In the genomic region with DNA sequence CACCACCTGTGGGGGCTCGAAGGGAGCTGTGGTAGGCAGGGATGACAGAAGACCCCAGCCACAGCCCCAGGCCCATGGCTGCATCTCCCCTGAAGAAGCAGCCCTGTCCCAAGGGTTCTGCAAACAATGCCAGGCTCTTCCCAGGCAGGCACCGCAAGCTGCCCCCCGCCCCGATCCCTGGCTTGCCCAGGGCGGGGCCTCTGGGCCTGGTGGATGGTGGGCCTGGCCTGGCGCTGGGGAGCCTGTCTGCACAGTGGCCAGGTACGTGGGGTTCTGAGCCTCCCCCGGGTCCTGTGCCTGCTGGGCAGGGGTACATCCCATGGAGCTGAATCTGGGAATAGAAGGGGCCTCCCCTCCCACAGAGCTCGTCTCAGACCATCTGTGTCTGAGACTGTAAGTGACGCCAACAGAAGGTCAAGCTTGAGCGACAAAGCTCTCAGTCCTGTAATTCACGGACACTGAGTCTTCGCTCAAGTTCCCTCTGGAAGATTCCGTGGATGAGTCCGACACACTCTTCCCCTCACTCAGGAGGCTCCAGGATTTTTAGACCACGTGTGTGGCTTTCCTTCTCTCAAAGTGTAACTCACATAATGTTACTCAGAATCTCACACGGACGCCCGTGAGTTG, we compare ENCODE assay signal across 18 cellular contexts. TPM values are rescaled to one million over a fixed set of nuclear protein-coding genes. Genes with fewer than 3 reads are reported as not detected.
DNase-seq lines count a peak whose midpoint lies in the region; ATAC-seq and TF ChIP-seq lines count a peak whose summit lies in the region.
"Had no signal": no experiment of that assay in that cellular context is flagged by ENCODE, and none has a peak within 500 bp of the region (broad histone marks: within the 10 kb centered on the region; RNA-seq: fewer than 3 reads in every experiment).

No MANE protein-coding gene starts in this region.

- WGBS in testis, 2 donors: 59 to 79% methylated on average over 11 to 19 of the region's 19 CpGs

- H4K20me1 ChIP-seq in BLaER1: peaks cover 82% of the 10 kb centered on the region

- peaks cover 17% of the 10 kb centered on the region for H3K36me3 Mint-ChIP-seq in Calu3 (ENCODE audit: insufficient read depth, unreplicated experiment)
- H3K36me3 Mint-ChIP-seq: CD8-positive, alpha-beta T cell had no signal

- H3K4me1 ChIP-seq in BLaER1 (peaks cover 95% of the 10 kb centered on the region), testis (peaks cover 43% of the 10 kb centered on the region)
- H3K4me1 ChIP-seq: HAP-1 had no signal

- H3K27ac ChIP-seq in BLaER1: no peak overlapping the region
- peak overlapping the region; percentile 16 for H3K27ac ChIP-seq in WERI-Rb-1
- H3K27ac ChIP-seq in testis: peak overlapping the region; percentile 59 to 68
- H3K27ac ChIP-seq: 22Rv1, A549, HL-60 had no signal

- H3K9me3 ChIP-seq in BLaER1 (no peaks in the 10 kb centered on the region), WERI-Rb-1 (ENCODE audit: severe bottlenecking) (no peaks in the 10 kb centered on the region), testis (no peaks in the 10 kb centered on the region)
- H3K9me3 ChIP-seq: A549, HAP-1 had no signal

- H3K27me3 ChIP-seq in BLaER1: peaks cover 71% of the 10 kb centered on the region
- no peaks in the 10 kb centered on the region for H3K27me3 ChIP-seq in WERI-Rb-1 (ENCODE audit: insufficient read depth, low read depth, severe bottlenecking)
- no peaks in the 10 kb centered on the region for H3K27me3 ChIP-seq in testis

- H3K4me2 ChIP-seq in BLaER1: peak overlapping the region; percentile 75
- H3K4me2 ChIP-seq: A549 had no signal

- BruUV-seq in Calu3 (replicated peaks; lab: Mats Ljungman, UMichigan): no TSS peak

- no peak for TF ChIP-seq CTCF in WERI-Rb-1 (IDR thresholded peaks at IDR 0.05; ENCODE audit: low read depth, low read length)
- no peak for TF ChIP-seq CTCF in testis (IDR thresholded peaks at IDR 0.05)
- TF ChIP-seq CTCF in Calu3 (IDR thresholded peaks at IDR 0.05; ENCODE audit: unreplicated experiment): no peak

- no peak overlapping the region for H3K9ac ChIP-seq in BLaER1

- no peak for ATAC-seq in GM21528 (IDR thresholded peaks at IDR 0.05; ENCODE audit: low FRiP score, unreplicated experiment)
- ATAC-seq: A549; CD8-positive, alpha-beta T cell; GM12878 had no signal

- TF ChIP-seq POLR2A in testis (IDR thresholded peaks at IDR 0.05): no peak

- no peaks in the 10 kb centered on the region for H3K9me3 Mint-ChIP-seq in Calu3 (ENCODE audit: low read depth, unreplicated experiment)
- H3K9me3 Mint-ChIP-seq: CD8-positive, alpha-beta T cell had no signal

- peaks cover 9% of the 10 kb centered on the region; the same call in 1 of the 2 replicates for H3K36me3 ChIP-seq in BLaER1
- peaks cover 3% of the 10 kb centered on the region for H3K36me3 ChIP-seq in WERI-Rb-1
- no peaks in the 10 kb centered on the region for H3K36me3 ChIP-seq in testis (ENCODE audit: low read depth, missing control alignments)
- H3K36me3 ChIP-seq: HAP-1 had no signal

- H3K4me3 ChIP-seq in BLaER1 (no peak overlapping the region), WERI-Rb-1 (ENCODE audit: low read depth, low read length) (no peak overlapping the region), testis (no peak overlapping the region)
- H3K4me3 ChIP-seq: A549, GM12878, HAP-1 had no signal

- H3K27me3 Mint-ChIP-seq in Calu3 (ENCODE audit: unreplicated experiment): no peaks in the 10 kb centered on the region

- no peak overlapping the region for H3K4me3 Mint-ChIP-seq in Calu3 (ENCODE audit: low read depth, unreplicated experiment)
- H3K4me3 Mint-ChIP-seq: CD8-positive, alpha-beta T cell had no signal

- no peak for DNase-seq in WERI-Rb-1
- DNase-seq in left kidney (ENCODE audit: low read depth, low spot score): peak; percentile 73
- DNase-seq in testis: no peak
- DNase-seq in Calu3: no peak
- DNase-seq in NCI-H2029 (lab: John Stamatoyannopoulos, UW): no peak
- DNase-seq: AML-193; CD8-positive, alpha-beta T cell; DMS 273 treated with DMSO at 0.1 percent for 48 hours; DMS53; DND-41; EL had no signal

- no peak overlapping the region for H3K27ac Mint-ChIP-seq in Calu3 (ENCODE audit: unreplicated experiment)
- H3K27ac Mint-ChIP-seq: CD8-positive, alpha-beta T cell had no signal

- CTCF ChIA-PET in Calu3 (lab: Charles Lee): interaction anchor here (0.6 kb wide), 2 partner anchors 10 to 165 kb away, joined by 3 read pairs; no protein-coding TSS in a partner anchor

- intact Hi-C loops in testis (cut with DNase I; ENCODE audit: low total_unique reads): no loop called here
- intact Hi-C loops in Calu3 (cut with micrococcal nuclease; ENCODE audit: unreplicated experiment): no loop called here

- H3K4me1 Mint-ChIP-seq in Calu3 (ENCODE audit: low read depth, unreplicated experiment): no peaks in the 10 kb centered on the region

RNA-seq across cellular contexts. Expression of gene SLC12A7, which starts 4.4 kb away (rescaled TPM):
- 100 to 1,000 TPM; 168 to 212 TPM for total RNA-seq in testis
- polyA plus RNA-seq in testis (ENCODE audit: insufficient read depth, low read depth, low replicate concordance): 73.2 TPM
- total RNA-seq in Calu3 (2022): 82.3 and 90.5 TPM in 2 replicates
